ENCODE assay signal across 8 cellular contexts in genomic region chr9:128552744-128553221, GRCh38. TPM values are rescaled to one million over a fixed set of nuclear protein-coding genes. Genes with fewer than 3 reads are reported as not detected.
DNase-seq lines count a peak whose midpoint lies in the region; ATAC-seq and TF ChIP-seq lines count a peak whose summit lies in the region.

No MANE protein-coding gene starts in this region.

- peaks cover 11% of the 10 kb centered on the region for H3K4me1 Mint-ChIP-seq in Calu3 (ENCODE audit: low read depth, unreplicated experiment)

- no peaks in the 10 kb centered on the region for H3K27me3 Mint-ChIP-seq in Calu3 (ENCODE audit: unreplicated experiment)

- CTCF ChIA-PET in Calu3 (lab: Charles Lee), result interaction anchor here (1.5 kb wide), 1 partner anchor 114 kb away, joined by 4 read pairs; no protein-coding TSS in a partner anchor

- peaks cover 4% of the 10 kb centered on the region for H3K36me3 Mint-ChIP-seq in Calu3 (ENCODE audit: insufficient read depth, unreplicated experiment)

- intact Hi-C loops in Calu3 (cut with micrococcal nuclease; ENCODE audit: unreplicated experiment), result loop anchor here (10.0 kb wide), 1 partner anchor 248 kb away; no protein-coding TSS in a partner anchor

- ATAC-seq in GM19397 (IDR thresholded peaks at IDR 0.05; ENCODE audit: unreplicated experiment) (peak; percentile 41), HG03520 (IDR thresholded peaks at IDR 0.05; ENCODE audit: unreplicated experiment) (peak; percentile 18)

- no TSS peak for BruUV-seq in Calu3 (replicated peaks; lab: Mats Ljungman, UMichigan)

- H3K4me3 Mint-ChIP-seq in Calu3 (ENCODE audit: low read depth, unreplicated experiment), result no peak overlapping the region

- H3K27ac Mint-ChIP-seq in Calu3 (ENCODE audit: unreplicated experiment), result no peak overlapping the region

- peak; percentile 40 for DNase-seq in Calu3
- DNase-seq in SW480 (ENCODE audit: low spot score), result peak; percentile 56
- DNase-seq in dermis blood vessel endothelial cell, result peak; percentile 46
- peak; percentile 50 for DNase-seq in medulla oblongata (ENCODE audit: extremely low spot score)
- DNase-seq in stimulated activated CD8-positive, alpha-beta memory T cell treated with anti-CD3 and anti-CD28 coated beads, Interleukin-12 subunit alpha, Interleukin-12 subunit beta, amount 100 ng/mL, for 24 hours (ENCODE audit: extremely low read depth), result peak; percentile 16
- no peak for DNase-seq in foreskin melanocyte

- TF ChIP-seq CTCF in Calu3 (IDR thresholded peaks at IDR 0.05; ENCODE audit: unreplicated experiment), result no peak

- no peaks in the 10 kb centered on the region for H3K9me3 Mint-ChIP-seq in Calu3 (ENCODE audit: low read depth, unreplicated experiment)

RNA-seq across cellular contexts. Expression of gene SPTAN1, which starts 0.4 kb away (rescaled TPM):
- total RNA-seq in Calu3 (2022), result 332 and 344 TPM in 2 replicates
- 505 and 734 TPM in 2 replicates for total RNA-seq in dermis blood vessel endothelial cell

RNA-seq across cellular contexts. Expression of gene GLE1, which starts 48.3 kb away (rescaled TPM):
- total RNA-seq in Calu3 (2022), result 23.9 and 24.8 TPM in 2 replicates
- total RNA-seq in dermis blood vessel endothelial cell, result 19.4 and 34.2 TPM in 2 replicates
